ENCODE assay signal across 1 cellular context in genomic region chr12:52874573-52875435, GRCh38.
TF ChIP-seq lines count a peak whose summit lies in the region.

No MANE protein-coding gene starts in this region.

TF ChIP-seq in GM12878, 131 proteins besides CTCF, POLR2A, EP300 and RAD21:
- TF ChIP-seq SMC3 (IDR thresholded peaks at IDR 0.05; ENCODE audit: borderline replicate concordance, low read length) (no peak), PML (IDR thresholded peaks at IDR 0.05; ENCODE audit: low read length) (no peak), SIX5 (IDR thresholded peaks at IDR 0.05; ENCODE audit: low read depth, low read length, severe bottlenecking) (no peak), ATF2 (IDR thresholded peaks at IDR 0.05; ENCODE audit: low read length) (no peak), MYC (IDR thresholded peaks at IDR 0.05; ENCODE audit: insufficient read depth, insufficient read length, insufficient replicate concordance, low read length, severe bottlenecking) (no peak), MEF2A (IDR thresholded peaks at IDR 0.05; ENCODE audit: insufficient read depth, low read depth, low read length) (no peak), IRF4 (IDR thresholded peaks at IDR 0.05; ENCODE audit: low read depth, low read length) (no peak), E2F4 (IDR thresholded peaks at IDR 0.05; ENCODE audit: low read depth, low read length) (no peak), TBL1XR1 (IDR thresholded peaks at IDR 0.05; ENCODE audit: low read depth, low read length) (no peak), SMAD5 (IDR thresholded peaks at IDR 0.05; ENCODE audit: low read depth) (no peak), SP1 (IDR thresholded peaks at IDR 0.05; ENCODE audit: low read depth, low read length) (no peak), SMAD1 (IDR thresholded peaks at IDR 0.05; ENCODE audit: low read depth, partially characterized antibody) (no peak), RFX5 (IDR thresholded peaks at IDR 0.05; ENCODE audit: low read depth, low read length) (no peak), TAF1 (IDR thresholded peaks at IDR 0.05; ENCODE audit: borderline replicate concordance, low read depth, low read length) (no peak), STAT1 (conservative IDR thresholded peaks at IDR 0.05) (no peak), MXI1 (IDR thresholded peaks at IDR 0.05; ENCODE audit: low read depth, low read length) (no peak), USF2 (IDR thresholded peaks at IDR 0.05; ENCODE audit: borderline replicate concordance, low read depth, low read length) (no peak), SREBF1 (IDR thresholded peaks at IDR 0.05; ENCODE audit: low read length) (no peak), ATF3 (IDR thresholded peaks at IDR 0.05; ENCODE audit: borderline replicate concordance, extremely low read depth, low read depth, low read length) (no peak)
